ENCODE assay signal across 21 cellular contexts in genomic region chr11:105298630-105299029, GRCh38.
DNase-seq lines count a peak whose midpoint lies in the region; ATAC-seq, FAIRE-seq and TF ChIP-seq lines count a peak whose summit lies in the region.
"Had no signal": no experiment of that assay in that cellular context is flagged by ENCODE, and none has a peak within 500 bp of the region (broad histone marks: within the 10 kb centered on the region; RNA-seq: fewer than 3 reads in every experiment).

No MANE protein-coding gene starts in this region.

- H3K36me3 Mint-ChIP-seq in activated T-cell treated with anti-CD3 and anti-CD28 coated beads, Interleukin-2, amount 50 U/mL, for 24 hours (ENCODE audit: low read depth), result no peaks in the 10 kb centered on the region
- no peaks in the 10 kb centered on the region for H3K36me3 Mint-ChIP-seq in activated T-cell treated with anti-CD3 and anti-CD28 coated beads, Interleukin-2, amount 50 U/mL, for 4 hours (ENCODE audit: insufficient read depth)

- no peak for DNase-seq in activated T-cell treated with anti-CD3 and anti-CD28 coated beads, Interleukin-2, amount 50 U/mL, for 24 hours
- no peak for DNase-seq in activated T-cell treated with anti-CD3 and anti-CD28 coated beads, Interleukin-2, amount 50 U/mL, for 4 hours
- DNase-seq in RWPE1 (ENCODE audit: low spot score) (peak; percentile 3), fibroblast of pulmonary artery (ENCODE audit: low read depth) (peak; percentile 6), urothelium cell line (ENCODE audit: low spot score) (peak; percentile 17), sigmoid colon (no peak), inferior parietal cortex (ENCODE audit: extremely low spot score) (no peak)
- DNase-seq: activated naive CD4-positive, alpha-beta T cell treated with Interleukin-2 at 50 U/mL for 16 hours; CD4-positive, alpha-beta T cell; DMS79 treated with DMSO at 0.1 percent for 48 hours; Kasumi-1; left colon; NCI-H1417 treated with DMSO at 0.1 percent for 48 hours; NCI-H345; ovary; Right ventricle myocardium superior; stimulated activated CD4-positive, alpha-beta T cell treated with anti-CD3 and anti-CD28 coated beads, Interleukin-4, amount 100 ng/mL, for 4 hours; T-helper 17 cell had no signal

- H3K4me1 Mint-ChIP-seq in activated T-cell treated with anti-CD3 and anti-CD28 coated beads, Interleukin-2, amount 50 U/mL, for 24 hours (ENCODE audit: low read depth), result peaks cover 31% of the 10 kb centered on the region
- H3K4me1 Mint-ChIP-seq in activated T-cell treated with anti-CD3 and anti-CD28 coated beads, Interleukin-2, amount 50 U/mL, for 4 hours (ENCODE audit: low read depth), result peaks cover 16% of the 10 kb centered on the region

- H3K4me3 ChIP-seq in fibroblast of pulmonary artery (replicated peaks; ENCODE audit: low read depth, low read length) (no peak overlapping the region), sigmoid colon (no peak overlapping the region)
- H3K4me3 ChIP-seq: A549, ovary, tibial nerve had no signal

- no peak overlapping the region for H3K4me3 Mint-ChIP-seq in activated T-cell treated with anti-CD3 and anti-CD28 coated beads, Interleukin-2, amount 50 U/mL, for 24 hours
- no peak overlapping the region for H3K4me3 Mint-ChIP-seq in activated T-cell treated with anti-CD3 and anti-CD28 coated beads, Interleukin-2, amount 50 U/mL, for 4 hours
- H3K4me3 Mint-ChIP-seq: CD4-positive, alpha-beta T cell; T-helper 17 cell had no signal

- no peak for TF ChIP-seq EP300 in sigmoid colon (IDR thresholded peaks at IDR 0.05)

- peaks cover 2% of the 10 kb centered on the region for H3K9me3 Mint-ChIP-seq in activated T-cell treated with anti-CD3 and anti-CD28 coated beads, Interleukin-2, amount 50 U/mL, for 24 hours
- H3K9me3 Mint-ChIP-seq in activated T-cell treated with anti-CD3 and anti-CD28 coated beads, Interleukin-2, amount 50 U/mL, for 4 hours, result no peaks in the 10 kb centered on the region
- H3K9me3 Mint-ChIP-seq: CD4-positive, alpha-beta T cell had no signal

- 96% methylated on average over 3 of the region's 3 CpGs for WGBS in sigmoid colon, 2 donors

- TF ChIP-seq CTCF in RWPE1 (conservative IDR thresholded peaks at IDR 0.05; ENCODE audit: low read depth) (no peak), fibroblast of pulmonary artery (IDR thresholded peaks at IDR 0.05; ENCODE audit: low read length, missing control alignments) (no peak), sigmoid colon (IDR thresholded peaks at IDR 0.05) (no peak)

- no peak for ATAC-seq in activated T-cell treated with anti-CD3 and anti-CD28 coated beads, Interleukin-2, amount 50 U/mL, for 4 hours
- no peak for ATAC-seq in HG02981 (IDR thresholded peaks at IDR 0.05; ENCODE audit: unreplicated experiment)
- ATAC-seq: A549, left colon, T-helper 17 cell had no signal

- intact Hi-C loops in sigmoid colon (cut with DNase I), result no loop called here

- CTCF ChIA-PET in RWPE1 (lab: Yijun Ruan, JAX), result no interaction called here

- H3K27ac ChIP-seq in RWPE1, result no peak overlapping the region
- no peak overlapping the region for H3K27ac ChIP-seq in sigmoid colon
- H3K27ac ChIP-seq: A549, ovary, tibial nerve had no signal

- no peak for TF ChIP-seq POLR2A in sigmoid colon (IDR thresholded peaks at IDR 0.05)

- no peaks in the 10 kb centered on the region for H3K9me3 ChIP-seq in sigmoid colon
- H3K9me3 ChIP-seq: A549, ovary, tibial nerve had no signal

- FAIRE-seq in urothelium cell line (lab: Jason Lieb, UNC), result no peak
- FAIRE-seq: A549 had no signal

- H3K4me1 ChIP-seq in sigmoid colon, result no peaks in the 10 kb centered on the region
- H3K4me1 ChIP-seq: A549, tibial nerve had no signal

- H3K36me3 ChIP-seq in sigmoid colon, result no peaks in the 10 kb centered on the region
- H3K36me3 ChIP-seq: ovary, tibial nerve had no signal

- H3K27ac Mint-ChIP-seq in activated T-cell treated with anti-CD3 and anti-CD28 coated beads, Interleukin-2, amount 50 U/mL, for 24 hours, result peak overlapping the region; percentile 70
- H3K27ac Mint-ChIP-seq: CD4-positive, alpha-beta T cell; T-helper 17 cell had no signal

- POLR2A ChIA-PET in RWPE1 (lab: Yijun Ruan, JAX; ENCODE audit: low non-redundant PET), result no interaction called here

- H3K27me3 ChIP-seq in sigmoid colon, result no peaks in the 10 kb centered on the region
- H3K27me3 ChIP-seq: ovary, tibial nerve had no signal

- peaks cover 11% of the 10 kb centered on the region for H3K27me3 Mint-ChIP-seq in activated T-cell treated with anti-CD3 and anti-CD28 coated beads, Interleukin-2, amount 50 U/mL, for 24 hours
- H3K27me3 Mint-ChIP-seq in activated T-cell treated with anti-CD3 and anti-CD28 coated beads, Interleukin-2, amount 50 U/mL, for 4 hours (ENCODE audit: low read depth), result peaks cover 7% of the 10 kb centered on the region
- H3K27me3 Mint-ChIP-seq: CD4-positive, alpha-beta T cell; T-helper 17 cell had no signal

Comparison
In these comparisons a context has a peak if more than half of its experiments do, and no peak if none do; other contexts are left out.
1. DNase-seq: peak in RWPE1 (single experiment), fibroblast of pulmonary artery (single experiment) and urothelium cell line (single experiment); none in activated T-cell treated with anti-CD3 and anti-CD28 coated beads, Interleukin-2, amount 50 U/mL, for 24 hours (single experiment), activated T-cell treated with anti-CD3 and anti-CD28 coated beads, Interleukin-2, amount 50 U/mL, for 4 hours (single experiment), sigmoid colon (single experiment) and inferior parietal cortex (single experiment).